Comparison of ENCODE assay signal across 8 cellular contexts in the genomic region with DNA sequence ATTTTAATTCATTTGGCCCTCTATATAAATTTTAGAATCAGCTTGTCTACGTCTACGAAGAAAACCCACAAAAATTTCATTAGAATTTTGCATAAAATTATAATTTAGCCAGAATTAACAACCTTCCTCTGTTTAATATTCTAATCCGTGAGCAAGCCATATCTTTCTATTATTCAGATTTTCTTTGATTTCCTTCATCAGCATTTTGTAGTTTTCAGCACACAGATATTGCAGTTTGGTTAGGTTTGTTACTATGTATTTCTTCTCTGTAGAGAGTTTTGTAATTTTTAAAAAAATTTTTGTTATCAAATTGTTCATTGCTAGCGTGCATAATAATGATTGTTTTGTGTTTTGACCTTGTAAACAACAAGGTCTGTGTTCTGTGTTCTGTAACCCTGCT.
"Had no signal": no experiment of that assay in that cellular context is flagged by ENCODE, and none has a peak within 500 bp of the region (broad histone marks: within the 10 kb centered on the region; RNA-seq: fewer than 3 reads in every experiment).

No MANE protein-coding gene starts in this region.

- H3K27ac ChIP-seq: HL-60, KMS-11 had no signal

- H3K9me3 Mint-ChIP-seq: GM23338, HFFc6 had no signal

- DNase-seq: H7, HFFc6, IMR-90, KBM-7 had no signal

- H3K4me1 Mint-ChIP-seq: GM23338 had no signal

- H3K27ac Mint-ChIP-seq: GM23338, HFFc6 had no signal

- H3K4me3 Mint-ChIP-seq: GM23338, HFFc6 had no signal

- ATAC-seq: GM23338, HCT116 had no signal
